Comparison of ENCODE assay signal across 31 cellular contexts in the genomic region with DNA sequence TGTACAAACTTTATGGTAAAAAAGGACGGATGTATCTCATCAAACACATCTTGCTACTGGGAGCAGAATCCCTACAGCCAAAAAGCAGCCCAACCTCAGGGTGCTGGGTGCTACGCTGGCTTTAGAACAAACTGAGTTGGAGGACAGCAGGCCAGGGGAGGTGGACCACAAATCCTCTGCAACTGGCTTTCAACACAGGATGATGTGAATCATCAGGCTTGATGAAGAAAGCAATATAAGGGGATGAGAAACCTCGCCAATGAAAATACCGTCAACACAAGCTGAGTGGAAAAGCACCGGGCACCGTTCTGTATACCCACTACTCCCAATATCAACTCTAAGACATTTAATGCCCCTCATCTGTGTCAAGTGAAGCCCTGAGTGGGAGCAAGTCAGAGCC. TPM values are rescaled to one million over a fixed set of nuclear protein-coding genes. Genes with fewer than 3 reads are reported as not detected.
"Had no signal": no experiment of that assay in that cellular context is flagged by ENCODE, and none has a peak within 500 bp of the region (broad histone marks: within the 10 kb centered on the region; RNA-seq: fewer than 3 reads in every experiment).

No MANE protein-coding gene starts in this region.

- H3K9me3 Mint-ChIP-seq: activated naive CD4-positive, alpha-beta T cell treated with anti-CD3 and anti-CD28 coated beads, Interleukin-2, amount 10 ng/mL, durations not matched to agents 7 days and 5 days; activated naive CD8-positive, alpha-beta T cell treated with anti-CD3 and anti-CD28 coated beads for 36 hours; T-cell had no signal

- H3K9me3 ChIP-seq: adrenal gland, ascending aorta, breast epithelium, MG63 had no signal

- H3K4me1 Mint-ChIP-seq: activated naive CD8-positive, alpha-beta T cell treated with anti-CD3 and anti-CD28 coated beads for 36 hours; T-cell had no signal

- H3K4me3 ChIP-seq: adrenal gland, ascending aorta, breast epithelium, MG63, SK-N-MC had no signal

- H3K27ac ChIP-seq: adrenal gland, ascending aorta, breast epithelium, SK-N-MC had no signal

- H3K4me1 ChIP-seq: adrenal gland, ascending aorta, breast epithelium had no signal

- H3K27me3 Mint-ChIP-seq: activated naive CD4-positive, alpha-beta T cell treated with anti-CD3 and anti-CD28 coated beads, Interleukin-2, amount 10 ng/mL, durations not matched to agents 7 days and 5 days; activated naive CD8-positive, alpha-beta T cell treated with anti-CD3 and anti-CD28 coated beads for 36 hours; T-cell had no signal

- H3K27ac Mint-ChIP-seq: activated CD8-positive, alpha-beta T cell treated with anti-CD3 and anti-CD28 coated beads, Interleukin-2, amount 10 ng/mL, durations not matched to agents 7 days and 5 days; activated naive CD4-positive, alpha-beta T cell treated with anti-CD3 and anti-CD28 coated beads, Interleukin-2, amount 10 ng/mL, durations not matched to agents 7 days and 5 days; activated naive CD8-positive, alpha-beta T cell treated with anti-CD3 and anti-CD28 coated beads for 36 hours; T-cell had no signal

- ATAC-seq: activated CD4-positive, CD25-positive, alpha-beta regulatory T cell treated with anti-CD3 and anti-CD28 coated beads, Interleukin-2, amount 50 U/mL, for 24 hours; activated CD8-positive, alpha-beta T cell treated with anti-CD3 and anti-CD28 coated beads, Interleukin-2, amount 10 ng/mL, durations not matched to agents 7 days and 5 days; Panc1; Right ventricle myocardium inferior; T-cell had no signal

- DNase-seq: activated CD4-positive, alpha-beta T cell treated with anti-CD3 and anti-CD28 coated beads for 4 hours; activated CD8-positive, alpha-beta memory T cell treated with anti-CD3 and anti-CD28 coated beads, Interleukin-2, amount 50 U/mL, for 48 hours; activated CD8-positive, alpha-beta T cell treated with anti-CD3 and anti-CD28 coated beads, Interleukin-2, amount 10 ng/mL, durations not matched to agents 7 days and 5 days; activated effector memory CD4-positive, alpha-beta T cell treated with anti-CD3 and anti-CD28 coated beads, Interleukin-2, amount 50 U/mL, for 16 hours; activated naive CD4-positive, alpha-beta T cell treated with anti-CD3 and anti-CD28 coated beads, Interleukin-2, amount 10 ng/mL, durations not matched to agents 7 days and 5 days; activated naive CD8-positive, alpha-beta T cell treated with anti-CD3 and anti-CD28 coated beads for 36 hours; activated T-cell treated with anti-CD3 and anti-CD28 coated beads, Interleukin-2, amount 50 U/mL, for 1 hour; caudate nucleus; MG63; MV-4-11; NCI-H1092 treated with DMSO at 0.1 percent for 48 hours; NCI-H1417 treated with DMSO at 0.1 percent for 48 hours; NCI-H1694; NCI-H2029; NCI-H2107; NCI-H2171 treated with DMSO at 0.1 percent for 48 hours; NCI-H226; NCI-H526 treated with DMSO at 0.1 percent for 48 hours; NCI-H82; OCI-M1; RPMI8226; T-cell had no signal

- H3K27me3 ChIP-seq: adrenal gland, ascending aorta, breast epithelium, MG63 had no signal

- H3K4me3 Mint-ChIP-seq: activated CD8-positive, alpha-beta T cell treated with anti-CD3 and anti-CD28 coated beads, Interleukin-2, amount 10 ng/mL, durations not matched to agents 7 days and 5 days; activated naive CD4-positive, alpha-beta T cell treated with anti-CD3 and anti-CD28 coated beads, Interleukin-2, amount 10 ng/mL, durations not matched to agents 7 days and 5 days; activated naive CD8-positive, alpha-beta T cell treated with anti-CD3 and anti-CD28 coated beads for 36 hours; T-cell had no signal

RNA-seq across cellular contexts. Expression of gene HBQ1, which starts 14.3 kb away (rescaled TPM):
- total RNA-seq: activated CD8-positive, alpha-beta T cell treated with anti-CD3 and anti-CD28 coated beads, Interleukin-2, amount 10 ng/mL, durations not matched to agents 7 days and 5 days; ascending aorta; breast epithelium; Right ventricle myocardium inferior; T-cell; T-helper 2 cell treated with Interferon-gamma antibody and Interleukin-4, amounts not matched to agents 100 ng/mL and 5 ng/mL, for 36 hours had no signal

RNA-seq across cellular contexts. Expression of gene HBA1, which starts 18.0 kb away (rescaled TPM):
- total RNA-seq: activated CD8-positive, alpha-beta T cell treated with anti-CD3 and anti-CD28 coated beads, Interleukin-2, amount 10 ng/mL, durations not matched to agents 7 days and 5 days; activated naive CD8-positive, alpha-beta T cell treated with anti-CD3 and anti-CD28 coated beads for 36 hours; T-helper 2 cell treated with Interferon-gamma antibody and Interleukin-4, amounts not matched to agents 100 ng/mL and 5 ng/mL, for 36 hours had no signal

RNA-seq across cellular contexts. Expression of gene HBA2, which starts 21.8 kb away (rescaled TPM):
- total RNA-seq: activated CD8-positive, alpha-beta T cell treated with anti-CD3 and anti-CD28 coated beads, Interleukin-2, amount 10 ng/mL, durations not matched to agents 7 days and 5 days; activated naive CD8-positive, alpha-beta T cell treated with anti-CD3 and anti-CD28 coated beads for 36 hours; NCI-H460; T-helper 2 cell treated with Interferon-gamma antibody and Interleukin-4, amounts not matched to agents 100 ng/mL and 5 ng/mL, for 36 hours had no signal

RNA-seq across cellular contexts. Expression of gene HBM, which starts 28.7 kb away (rescaled TPM):
- total RNA-seq: activated CD8-positive, alpha-beta T cell treated with anti-CD3 and anti-CD28 coated beads, Interleukin-2, amount 10 ng/mL, durations not matched to agents 7 days and 5 days; activated naive CD8-positive, alpha-beta T cell treated with anti-CD3 and anti-CD28 coated beads for 36 hours; ascending aorta; NCI-H460; Right ventricle myocardium inferior; T-cell; T-helper 2 cell treated with Interferon-gamma antibody and Interleukin-4, amounts not matched to agents 100 ng/mL and 5 ng/mL, for 36 hours had no signal
